In the genomic region with DNA sequence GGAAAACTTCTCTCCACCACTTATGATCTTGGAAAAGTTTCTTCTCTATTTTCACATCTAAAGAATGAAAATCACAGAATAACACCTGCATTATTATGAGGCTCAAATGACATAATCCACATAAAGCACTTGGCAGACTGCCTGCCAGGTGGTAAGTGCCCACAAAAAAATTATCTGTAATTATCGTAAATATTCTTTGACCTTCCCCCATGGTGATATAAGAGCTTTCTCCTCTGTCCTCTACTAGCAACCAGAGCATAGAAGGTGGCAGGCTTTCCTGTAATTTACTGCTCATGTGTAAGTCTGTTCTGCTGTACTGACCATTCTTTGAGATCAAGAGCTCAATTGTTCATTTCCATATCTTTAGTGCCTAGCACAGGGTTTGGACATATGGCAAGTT, we compare ENCODE assay signal across 9 cellular contexts. TPM values are rescaled to one million over a fixed set of nuclear protein-coding genes. Genes with fewer than 3 reads are reported as not detected.
A peak's percentile ranks its signal among the peaks of the same experiment; 100 is the strongest.
DNase-seq lines count a peak whose midpoint lies in the region; ATAC-seq, FAIRE-seq and TF ChIP-seq lines count a peak whose summit lies in the region.
"Had no signal": no experiment of that assay in that cellular context is flagged by ENCODE, and none has a peak within 500 bp of the region (broad histone marks: within the 10 kb centered on the region; RNA-seq: fewer than 3 reads in every experiment).

No MANE protein-coding gene starts in this region.

- H2AFZ ChIP-seq in KMS-11 (ENCODE audit: low read depth): peak overlapping the region; percentile 19

- whole genome bisulfite sequencing in pancreas, 2 donors: 10% methylated on average over 1 of the region's 1 CpG

- H3K79me2 ChIP-seq in KMS-11 (ENCODE audit: insufficient read depth, low read depth): no peaks in the 10 kb centered on the region

- H3K4me1 ChIP-seq in KMS-11 (ENCODE audit: low read depth, poor library complexity, severe bottlenecking) (peaks cover 32% of the 10 kb centered on the region), pancreas (peaks cover 0 to 13% (median 0%) of the 10 kb centered on the region in 3 donors)

- peak overlapping the region; percentile 66 for H3K4me2 ChIP-seq in KMS-11

- ATAC-seq in pancreas (peak; percentile 26 to 57 (median 40)), HG03469 (IDR thresholded peaks at IDR 0.05; ENCODE audit: unreplicated experiment) (no peak)

- H3K27ac Mint-ChIP-seq in T-helper 2 cell treated with Interferon-gamma antibody and Interleukin-4, amounts not matched to agents 5 μg/mL and 100 μg/mL, for 36 hours: peak overlapping the region; percentile 7
- peak overlapping the region; percentile 87 for H3K27ac Mint-ChIP-seq in activated naive CD8-positive, alpha-beta T cell

- intact Hi-C loops in pancreas (cut with DNase I): loop anchor here in 1 of 3 donors (10.0 kb wide), 1 partner anchor 158 kb away; no protein-coding TSS in a partner anchor

- TF ChIP-seq CTCF in KMS-11 (conservative IDR thresholded peaks at IDR 0.05; ENCODE audit: low read depth, low read length) (no peak), pancreas (IDR thresholded peaks at IDR 0.05) (no peak)

- H3K27ac ChIP-seq in KMS-11 (peak overlapping the region; percentile 21), pancreas (peak overlapping the region in 2 of 4 donors; percentile 13 to 43)

- H3K9me3 Mint-ChIP-seq in T-helper 2 cell treated with Interferon-gamma antibody and Interleukin-4, amounts not matched to agents 5 μg/mL and 100 μg/mL, for 36 hours: no peaks in the 10 kb centered on the region
- no peaks in the 10 kb centered on the region for H3K9me3 Mint-ChIP-seq in activated naive CD8-positive, alpha-beta T cell (ENCODE audit: low read depth)

- H3K27me3 Mint-ChIP-seq in T-helper 2 cell treated with Interferon-gamma antibody and Interleukin-4, amounts not matched to agents 5 μg/mL and 100 μg/mL, for 36 hours (ENCODE audit: low read depth): no peaks in the 10 kb centered on the region
- H3K27me3 Mint-ChIP-seq in activated naive CD8-positive, alpha-beta T cell: no peaks in the 10 kb centered on the region

- peaks cover 3% of the 10 kb centered on the region for H3K36me3 Mint-ChIP-seq in T-helper 2 cell treated with Interferon-gamma antibody and Interleukin-4, amounts not matched to agents 5 μg/mL and 100 μg/mL, for 36 hours (ENCODE audit: low read depth)
- no peaks in the 10 kb centered on the region for H3K36me3 Mint-ChIP-seq in activated naive CD8-positive, alpha-beta T cell

- peak overlapping the region; percentile 82 for H3K4me3 Mint-ChIP-seq in T-helper 2 cell treated with Interferon-gamma antibody and Interleukin-4, amounts not matched to agents 5 μg/mL and 100 μg/mL, for 36 hours
- peak overlapping the region; percentile 88 for H3K4me3 Mint-ChIP-seq in activated naive CD8-positive, alpha-beta T cell

- no peak overlapping the region for H3K4me3 ChIP-seq in KMS-11 (IDR thresholded peaks at IDR 0.05; ENCODE audit: insufficient read depth, low read depth, low read length)
- H3K4me3 ChIP-seq in pancreas: no peak overlapping the region

- H3K36me3 ChIP-seq in KMS-11 (ENCODE audit: insufficient read depth) (no peaks in the 10 kb centered on the region), pancreas (no peaks in the 10 kb centered on the region)

- FAIRE-seq in pancreas (lab: Jason Lieb, UNC): no peak
- FAIRE-seq: TTC549 had no signal

- H3K9me3 ChIP-seq in pancreas: no peaks in the 10 kb centered on the region

- DNase-seq in T-helper 2 cell treated with Interferon-gamma antibody and Interleukin-4, amounts not matched to agents 5 μg/mL and 100 μg/mL, for 36 hours (ENCODE audit: low spot score): no peak
- DNase-seq in T-helper 2 cell: no peak
- no peak for DNase-seq in pancreas
- DNase-seq in retina: no peak
- no peak for DNase-seq in activated effector memory CD4-positive, alpha-beta T cell treated with anti-CD3 and anti-CD28 coated beads, Interleukin-2, amount 50 U/mL, for 16 hours

- peaks cover 23% of the 10 kb centered on the region for H3K4me1 Mint-ChIP-seq in T-helper 2 cell treated with Interferon-gamma antibody and Interleukin-4, amounts not matched to agents 5 μg/mL and 100 μg/mL, for 36 hours (ENCODE audit: low read depth)
- peaks cover 14% of the 10 kb centered on the region for H3K4me1 Mint-ChIP-seq in activated naive CD8-positive, alpha-beta T cell (ENCODE audit: low read depth)

- no peaks in the 10 kb centered on the region for H4K20me1 ChIP-seq in KMS-11 (ENCODE audit: insufficient read depth)

- no peak overlapping the region; the same call in 1 of the 2 replicates for H3K9ac ChIP-seq in KMS-11

- no peaks in the 10 kb centered on the region for H3K27me3 ChIP-seq in KMS-11 (ENCODE audit: insufficient read depth, low read depth)
- no peaks in the 10 kb centered on the region for H3K27me3 ChIP-seq in pancreas

RNA-seq across cellular contexts. Expression of a gene that starts 51.7 kb away (rescaled TPM):
- total RNA-seq in pancreas: 10 to 100 TPM in 1 of 6 donors, 1 to 10 TPM in 5; 5.1 to 12.0 (median 8.3) TPM
- polyA plus RNA-seq in pancreas: 10 to 100 TPM; 11.5 to 14.0 TPM
